Comparison of ENCODE assay signal across 1 cellular context in the genomic region with DNA sequence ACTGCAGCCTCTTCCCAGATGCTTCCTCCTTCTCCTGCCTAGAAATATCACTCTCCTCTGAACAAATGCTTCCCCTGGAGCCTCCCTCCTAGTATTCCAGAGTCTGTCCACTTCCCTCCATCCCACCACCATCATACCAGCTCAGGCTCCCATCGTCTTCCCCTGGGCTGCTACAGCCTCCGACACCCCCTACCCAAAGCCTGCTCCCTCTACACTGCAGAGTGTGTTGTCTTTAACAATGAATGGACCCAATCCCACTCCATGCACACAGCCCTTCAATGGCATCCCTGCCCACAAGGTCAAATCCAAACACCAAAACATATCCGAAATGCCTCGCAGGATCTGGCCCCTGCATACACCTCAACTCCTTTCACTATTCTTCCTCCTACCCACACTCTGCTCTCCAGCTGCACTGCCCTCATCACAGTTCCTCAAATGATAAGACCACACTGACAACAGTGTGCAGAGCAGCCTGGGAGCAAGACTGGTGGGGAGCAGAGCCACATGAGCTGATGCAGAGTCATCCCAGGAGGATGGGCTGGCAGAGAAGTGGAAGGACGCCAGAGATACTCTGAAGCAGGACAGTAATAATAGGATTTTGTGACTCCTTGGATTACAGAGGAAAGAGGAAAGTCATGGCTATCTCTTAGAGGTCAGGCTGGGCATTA.
TF ChIP-seq lines count a peak whose summit lies in the region.

No MANE protein-coding gene starts in this region.

TF ChIP-seq in K562, 482 proteins besides CTCF, POLR2A, EP300 and RAD21 (continued from another document):
- TF ChIP-seq ZNF592 (IDR thresholded peaks at IDR 0.05) (peak; percentile 71), RCOR1 (IDR thresholded peaks at IDR 0.05; ENCODE audit: borderline replicate concordance in 1 of 2, low read depth in 2 of 2, low read length in 2 of 2) (peak in 1 of 2 experiments; percentile 15; a peak in 1 of 4 replicates), SPI1 (IDR thresholded peaks at IDR 0.05; ENCODE audit: borderline replicate concordance, low read depth, low read length) (peak; percentile 61; the same call in 1 of the 2 replicates), MGA (IDR thresholded peaks at IDR 0.05) (peak; percentile 13; the same call in 1 of the 2 replicates), CBFA2T3 (IDR thresholded peaks at IDR 0.05) (peak; percentile 13; the same call in 1 of the 2 replicates), PKNOX1 (IDR thresholded peaks at IDR 0.05) (peak; percentile 37; the same call in 1 of the 2 replicates), C11orf30 (IDR thresholded peaks at IDR 0.05; ENCODE audit: low read depth) (peak; percentile 20; the same call in 1 of the 2 replicates), HDAC1 (IDR thresholded peaks at IDR 0.05) (0 out of 4 replicates have a peak, but pooled peaks of 1 of the 2 experiments have one; percentile 26), FOXK2 (conservative IDR thresholded peaks at IDR 0.05 in 1 of 2, IDR thresholded peaks at IDR 0.05 in 1 of 2; ENCODE audit: low read depth in 2 of 2) (peak in 1 of 2 experiments; percentile 46; a peak in 1 of 4 replicates), CTBP1 (IDR thresholded peaks at IDR 0.05; ENCODE audit: borderline replicate concordance) (peak; percentile 80), TFAP4 (CRISPR knock-in tag; IDR thresholded peaks at IDR 0.05; ENCODE audit: borderline replicate concordance) (peak; percentile 51; the same call in 1 of the 2 replicates), NFE2 (IDR thresholded peaks at IDR 0.05; ENCODE audit: low read depth) (peak; percentile 69), L3MBTL2 (IDR thresholded peaks at IDR 0.05) (peak; percentile 25; the same call in 1 of the 2 replicates)
TF ChIP-seq in K562: peak in this region for 16; not testable (repeated sequence) for 466.
